Comparison of ENCODE assay signal across 8 cellular contexts in genomic region chr21:34804608-34805007, GRCh38.
A peak's percentile ranks its signal among the peaks of the same experiment; 100 is the strongest.
DNase-seq lines count a peak whose midpoint lies in the region; ATAC-seq and TF ChIP-seq lines count a peak whose summit lies in the region.
"Not testable (repeated sequence)": the region's sequence is repeated elsewhere in the genome, so short reads cannot be mapped to it uniquely, and the experiment has no call there.

No MANE protein-coding gene starts in this region.

- peaks cover 56 to 61% of the 10 kb centered on the region in 2 donors for H3K36me3 Mint-ChIP-seq in CD14-positive monocyte
- peaks cover 74% of the 10 kb centered on the region for H3K36me3 Mint-ChIP-seq in T-helper 2 cell treated with Interferon-gamma antibody and Interleukin-4, amounts not matched to agents 5 μg/mL and 100 μg/mL, for 36 hours (ENCODE audit: low read depth)
- peaks cover 12 to 39% of the 10 kb centered on the region in 2 donors for H3K36me3 Mint-ChIP-seq in activated T-cell treated with anti-CD3 and anti-CD28 coated beads, Interleukin-2, amount 50 U/mL, for 72 hours (ENCODE audit: insufficient read depth in 2 of 2)
- H3K36me3 Mint-ChIP-seq in activated naive CD8-positive, alpha-beta T cell treated with anti-CD3 and anti-CD28 coated beads for 36 hours, result peaks cover 51% of the 10 kb centered on the region
- H3K36me3 Mint-ChIP-seq in natural killer cell, result not testable (repeated sequence)
- H3K36me3 Mint-ChIP-seq in stimulated activated naive CD8-positive, alpha-beta T cell treated with anti-CD3 and anti-CD28 coated beads, Interleukin-15, Interleukin-2, amounts not matched to agents 100 ng/mL and 50 ng/mL, for 24 hours (ENCODE audit: low read depth), result peaks cover 62% of the 10 kb centered on the region

- H3K27me3 Mint-ChIP-seq in CD14-positive monocyte (ENCODE audit: low read depth in 3 of 3); T-helper 2 cell treated with Interferon-gamma antibody and Interleukin-4, amounts not matched to agents 5 μg/mL and 100 μg/mL, for 36 hours (ENCODE audit: low read depth); activated T-cell treated with anti-CD3 and anti-CD28 coated beads, Interleukin-2, amount 50 U/mL, for 72 hours (ENCODE audit: low read depth); activated naive CD8-positive, alpha-beta T cell treated with anti-CD3 and anti-CD28 coated beads for 36 hours; natural killer cell (ENCODE audit: low read depth in 2 of 2); stimulated activated naive CD8-positive, alpha-beta T cell treated with anti-CD3 and anti-CD28 coated beads, Interleukin-15, Interleukin-2, amounts not matched to agents 100 ng/mL and 50 ng/mL, for 24 hours: not testable (repeated sequence)

- H3K4me1 ChIP-seq in GM23248 (ENCODE audit: insufficient read depth), result peaks cover 58% of the 10 kb centered on the region

- not testable (repeated sequence) for H3K9me3 Mint-ChIP-seq in CD14-positive monocyte; T-helper 2 cell treated with Interferon-gamma antibody and Interleukin-4, amounts not matched to agents 5 μg/mL and 100 μg/mL, for 36 hours; activated T-cell treated with anti-CD3 and anti-CD28 coated beads, Interleukin-2, amount 50 U/mL, for 72 hours; natural killer cell; stimulated activated naive CD8-positive, alpha-beta T cell treated with anti-CD3 and anti-CD28 coated beads, Interleukin-15, Interleukin-2, amounts not matched to agents 100 ng/mL and 50 ng/mL, for 24 hours
- H3K9me3 Mint-ChIP-seq in activated naive CD8-positive, alpha-beta T cell treated with anti-CD3 and anti-CD28 coated beads for 36 hours, result peaks cover 15% of the 10 kb centered on the region

- intact Hi-C loops in CD14-positive monocyte (cut with micrococcal nuclease), result loop anchor here (5.0 to 10.0 kb wide), 3 partner anchors 63 to 240 kb away; partner anchors contain the start of gene RUNX1 (in 1 of the 2)
- intact Hi-C loops in natural killer cell (cut with micrococcal nuclease), result loop anchor here (5.0 kb wide), 1 partner anchor 178 kb away; no protein-coding TSS in a partner anchor

- DNase-seq in CD14-positive monocyte (ENCODE audit: low spot score); GM23248; T-helper 2 cell treated with Interferon-gamma antibody and Interleukin-4, amounts not matched to agents 5 μg/mL and 100 μg/mL, for 36 hours (ENCODE audit: low spot score); activated T-cell treated with anti-CD3 and anti-CD28 coated beads, Interleukin-2, amount 50 U/mL, for 72 hours; activated naive CD8-positive, alpha-beta T cell treated with anti-CD3 and anti-CD28 coated beads for 36 hours; epithelial cell of prostate (ENCODE audit: low read depth, low spot score); natural killer cell: not testable (repeated sequence)

- peaks cover 94% of the 10 kb centered on the region for H3F3A ChIP-seq in GM23248 (ENCODE audit: insufficient read depth)

- 95 to 96% methylated on average over 8 of the region's 8 CpGs for WGBS in GM23248 (ENCODE audit: low coverage in 1 of 2, low lambda C conversion rate in 2 of 2, missing lambda C conversion rate in 2 of 2), 2 experiments

- H3K9ac ChIP-seq in GM23248, result not testable (repeated sequence)

- not testable (repeated sequence) for H2AFZ ChIP-seq in GM23248

- not testable (repeated sequence) for H3K4me3 ChIP-seq in GM23248

- not testable (repeated sequence) for H3K4me2 ChIP-seq in GM23248 (ENCODE audit: unreplicated experiment)

- H4K20me1 ChIP-seq in GM23248 (ENCODE audit: insufficient read depth), result not testable (repeated sequence)

- H3K9me2 ChIP-seq in GM23248 (ENCODE audit: insufficient read depth), result not testable (repeated sequence)

- H3K27ac Mint-ChIP-seq in CD14-positive monocyte, result peak overlapping the region; percentile 15 to 81 (median 70)
- peak overlapping the region; percentile 47 for H3K27ac Mint-ChIP-seq in T-helper 2 cell treated with Interferon-gamma antibody and Interleukin-4, amounts not matched to agents 5 μg/mL and 100 μg/mL, for 36 hours
- peak overlapping the region; percentile 59 for H3K27ac Mint-ChIP-seq in activated T-cell treated with anti-CD3 and anti-CD28 coated beads, Interleukin-2, amount 50 U/mL, for 72 hours
- peak overlapping the region; percentile 38 for H3K27ac Mint-ChIP-seq in activated naive CD8-positive, alpha-beta T cell treated with anti-CD3 and anti-CD28 coated beads for 36 hours
- H3K27ac Mint-ChIP-seq in natural killer cell, result peak overlapping the region; percentile 45 to 58
- H3K27ac Mint-ChIP-seq in stimulated activated naive CD8-positive, alpha-beta T cell treated with anti-CD3 and anti-CD28 coated beads, Interleukin-15, Interleukin-2, amounts not matched to agents 100 ng/mL and 50 ng/mL, for 24 hours, result peak overlapping the region; percentile 46

- peaks cover 73% of the 10 kb centered on the region for H3K79me2 ChIP-seq in GM23248 (ENCODE audit: insufficient read depth)

- H3K36me3 ChIP-seq in GM23248 (ENCODE audit: low read depth), result peaks cover 55% of the 10 kb centered on the region

- H3K4me1 Mint-ChIP-seq in CD14-positive monocyte, result peaks cover 60% of the 10 kb centered on the region
- H3K4me1 Mint-ChIP-seq in T-helper 2 cell treated with Interferon-gamma antibody and Interleukin-4, amounts not matched to agents 5 μg/mL and 100 μg/mL, for 36 hours (ENCODE audit: low read depth), result peaks cover 53% of the 10 kb centered on the region
- H3K4me1 Mint-ChIP-seq in activated T-cell treated with anti-CD3 and anti-CD28 coated beads, Interleukin-2, amount 50 U/mL, for 72 hours (ENCODE audit: low read depth), result peaks cover 74% of the 10 kb centered on the region
- H3K4me1 Mint-ChIP-seq in activated naive CD8-positive, alpha-beta T cell treated with anti-CD3 and anti-CD28 coated beads for 36 hours, result peaks cover 60% of the 10 kb centered on the region
- peaks cover 81 to 85% of the 10 kb centered on the region in 2 donors for H3K4me1 Mint-ChIP-seq in natural killer cell
- H3K4me1 Mint-ChIP-seq in stimulated activated naive CD8-positive, alpha-beta T cell treated with anti-CD3 and anti-CD28 coated beads, Interleukin-15, Interleukin-2, amounts not matched to agents 100 ng/mL and 50 ng/mL, for 24 hours (ENCODE audit: low read depth), result peaks cover 77% of the 10 kb centered on the region

- not testable (repeated sequence) for H3K27me3 ChIP-seq in GM23248 (replicated peaks; ENCODE audit: insufficient read depth)

- H3K4me3 Mint-ChIP-seq in CD14-positive monocyte; T-helper 2 cell treated with Interferon-gamma antibody and Interleukin-4, amounts not matched to agents 5 μg/mL and 100 μg/mL, for 36 hours; activated T-cell treated with anti-CD3 and anti-CD28 coated beads, Interleukin-2, amount 50 U/mL, for 72 hours; activated naive CD8-positive, alpha-beta T cell treated with anti-CD3 and anti-CD28 coated beads for 36 hours; natural killer cell; stimulated activated naive CD8-positive, alpha-beta T cell treated with anti-CD3 and anti-CD28 coated beads, Interleukin-15, Interleukin-2, amounts not matched to agents 100 ng/mL and 50 ng/mL, for 24 hours: not testable (repeated sequence)

- TF ChIP-seq CTCF in CD14-positive monocyte (IDR thresholded peaks at IDR 0.05); natural killer cell (IDR thresholded peaks at IDR 0.05): not testable (repeated sequence)

- peak overlapping the region; percentile 100 for H3K27ac ChIP-seq in GM23248
- H3K27ac ChIP-seq in epithelial cell of prostate, result peak overlapping the region; percentile 100

- H3K9me3 ChIP-seq in GM23248 (ENCODE audit: low read depth), result not testable (repeated sequence)

- ATAC-seq in activated T-cell treated with anti-CD3 and anti-CD28 coated beads, Interleukin-2, amount 50 U/mL, for 72 hours (replicated peaks in 1 of 2); natural killer cell: not testable (repeated sequence)

- in situ Hi-C loops in GM23248 (cut with MboI), result not testable (repeated sequence)
